In the genomic region with DNA sequence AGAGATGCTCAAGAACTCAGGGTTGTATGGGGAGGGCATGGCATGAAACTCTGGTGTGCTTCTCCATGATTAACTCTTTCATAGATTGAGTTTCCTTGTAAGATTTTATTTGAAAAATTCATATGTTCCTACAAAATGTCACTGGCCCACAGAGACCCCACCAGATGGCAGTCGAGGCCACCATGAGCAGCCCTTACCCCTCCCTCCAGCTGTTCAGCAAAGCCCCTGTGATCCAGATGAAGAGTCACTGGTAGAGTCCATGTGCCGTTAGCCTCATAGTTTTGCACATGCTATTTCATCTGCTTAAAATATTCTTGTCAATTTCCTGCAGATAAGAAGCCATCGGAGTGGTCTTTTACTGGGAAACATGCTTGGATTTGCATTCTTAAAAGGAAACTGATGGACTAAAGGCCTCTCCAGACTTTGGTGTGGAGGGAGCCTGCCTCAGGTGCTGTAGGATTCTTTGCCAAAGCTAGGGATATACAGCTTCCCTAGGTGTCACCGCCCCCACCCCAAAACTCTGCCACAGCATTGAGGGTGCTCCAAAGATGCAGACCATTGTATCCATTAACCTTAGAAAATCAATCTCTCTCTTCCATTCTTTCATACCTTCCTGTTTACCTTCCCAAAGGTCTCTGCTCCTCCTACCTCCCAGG, we compare ENCODE assay signal across 10 cellular contexts. TPM values are rescaled to one million over a fixed set of nuclear protein-coding genes. Genes with fewer than 3 reads are reported as not detected.
DNase-seq lines count a peak whose midpoint lies in the region; ATAC-seq, FAIRE-seq and TF ChIP-seq lines count a peak whose summit lies in the region.
"Had no signal": no experiment of that assay in that cellular context is flagged by ENCODE, and none has a peak within 500 bp of the region (broad histone marks: within the 10 kb centered on the region; RNA-seq: fewer than 3 reads in every experiment).

No MANE protein-coding gene starts in this region.

- H3K4me3 Mint-ChIP-seq in osteocyte (ENCODE audit: unreplicated experiment) = no peak overlapping the region

- DNase-seq in NCI-H82 (lab: John Stamatoyannopoulos, UW) (peak; percentile 85), NCI-H82 treated with DMSO at 0.1 percent for 48 hours (lab: John Stamatoyannopoulos, UW; ENCODE audit: unreplicated experiment) (no peak), MG63 (peak; percentile 21), bronchial epithelial cell (ENCODE audit: low read depth) (no peak), osteocyte (ENCODE audit: extremely low spot score, unreplicated experiment) (no peak), C1 segment of cervical spinal cord (lab: John Stamatoyannopoulos, UW) (no peak)
- DNase-seq: activated naive CD4-positive, alpha-beta T cell; AML-193 had no signal

- no peak overlapping the region for H3K4me3 ChIP-seq in MG63
- no peak overlapping the region for H3K4me3 ChIP-seq in bronchial epithelial cell (ENCODE audit: low read depth, low read length)

- peaks cover 8% of the 10 kb centered on the region for H3K4me1 Mint-ChIP-seq in osteocyte (ENCODE audit: unreplicated experiment)

- peaks cover 57% of the 10 kb centered on the region for H3K27me3 Mint-ChIP-seq in osteocyte (ENCODE audit: unreplicated experiment)

- FAIRE-seq in bronchial epithelial cell (lab: Jason Lieb, UNC) = no peak

- TF ChIP-seq CTCF in bronchial epithelial cell (IDR thresholded peaks at IDR 0.05; ENCODE audit: insufficient read depth, low read length, severe bottlenecking) = peak; percentile 1
- TF ChIP-seq CTCF in osteocyte (IDR thresholded peaks at IDR 0.05) = peak; percentile 78

- H3K9me3 ChIP-seq in MG63 = no peaks in the 10 kb centered on the region

- H3K9me3 Mint-ChIP-seq in osteocyte (ENCODE audit: unreplicated experiment) = no peaks in the 10 kb centered on the region

- H3K27ac Mint-ChIP-seq in osteocyte (ENCODE audit: unreplicated experiment) = no peak overlapping the region

- no peaks in the 10 kb centered on the region for H3K36me3 ChIP-seq in MG63
- no peaks in the 10 kb centered on the region for H3K36me3 ChIP-seq in bronchial epithelial cell (ENCODE audit: control insufficient read depth, insufficient read depth, low read length)

- ATAC-seq in HG02981 (IDR thresholded peaks at IDR 0.05; ENCODE audit: unreplicated experiment) (no peak), HG02852 (IDR thresholded peaks at IDR 0.05; ENCODE audit: unreplicated experiment) (no peak)

- H3K27me3 ChIP-seq in MG63 (no peaks in the 10 kb centered on the region), bronchial epithelial cell (ENCODE audit: control insufficient read depth, insufficient read depth, low read length) (no peaks in the 10 kb centered on the region)

- no peaks in the 10 kb centered on the region for H3K36me3 Mint-ChIP-seq in osteocyte (ENCODE audit: unreplicated experiment)

RNA-seq across cellular contexts. Expression of gene ZNF385B, which starts 18.8 kb away (rescaled TPM):
- not detected in 2 replicates for total RNA-seq in MG63 (2014; rRNA removed; shearing (Covaris generic); ENCODE audit: low replicate concordance)
- total RNA-seq in bronchial epithelial cell (not detected in 2 replicates), osteocyte (0.13 and 0.16 TPM in 2 replicates)

Comparison
In these comparisons a context has a peak if more than half of its experiments do, and no peak if none do; other contexts are left out.
1. DNase-seq: peak in NCI-H82 (single experiment) and MG63 (single experiment); none in NCI-H82 treated with DMSO at 0.1 percent for 48 hours (single experiment), bronchial epithelial cell (single experiment), osteocyte (single experiment) and C1 segment of cervical spinal cord (0 of 14).